8 cellular contexts compared by ENCODE assay signal in genomic region chr15:85691350-85692240, GRCh38.
DNase-seq lines count a peak whose midpoint lies in the region; ATAC-seq and TF ChIP-seq lines count a peak whose summit lies in the region.

No MANE protein-coding gene starts in this region.

- ATAC-seq in GM19467 (IDR thresholded peaks at IDR 0.05; ENCODE audit: unreplicated experiment) = peak; percentile 45
- ATAC-seq in heart right ventricle = peak in 2 of 8 donors; percentile 5 to 10
- no peak for ATAC-seq in GM18519 (IDR thresholded peaks at IDR 0.05; ENCODE audit: low FRiP score, unreplicated experiment)

- intact Hi-C loops in heart right ventricle (cut with DNase I) = no loop called here

- H3K27ac ChIP-seq in heart right ventricle = peak overlapping the region in 9 of 10 donors; percentile 14 to 93 (median 45)

- 56 to 57% methylated on average over 6 of the region's 6 CpGs for WGBS in heart right ventricle, 2 donors

- H3K4me3 ChIP-seq in Jurkat, Clone E6-1 (ENCODE audit: low read length) = peak overlapping the region; percentile 64; the same call in 1 of the 2 replicates
- H3K4me3 ChIP-seq in heart right ventricle = peak overlapping the region in 1 of 10 donors; percentile 59

- peak; percentile 11 for DNase-seq in GF-D8 (lab: John Stamatoyannopoulos, UW)
- no peak for DNase-seq in Jurkat, Clone E6-1 (ENCODE audit: low read depth, low spot score)
- DNase-seq in heart right ventricle = no peak
- no peak for DNase-seq in NCI-H2029 (lab: John Stamatoyannopoulos, UW)
- DNase-seq in NCI-H146 treated with DMSO at 0.1 percent for 48 hours (lab: John Stamatoyannopoulos, UW; ENCODE audit: unreplicated experiment) = no peak
- DNase-seq in NOMO-1 treated with DMSO at 0.1 percent for 48 hours (lab: John Stamatoyannopoulos, UW; ENCODE audit: unreplicated experiment) = no peak

- H3K27me3 ChIP-seq in heart right ventricle = no peaks in the 10 kb centered on the region

- no peak for TF ChIP-seq CTCF in heart right ventricle (IDR thresholded peaks at IDR 0.05)

- H3K36me3 ChIP-seq in heart right ventricle = peaks cover 0 to 95% (median 46%) of the 10 kb centered on the region in 9 donors

- H3K9me3 ChIP-seq in heart right ventricle = no peaks in the 10 kb centered on the region

- H3K4me1 ChIP-seq in heart right ventricle = peaks cover 15 to 82% (median 65%) of the 10 kb centered on the region in 9 donors
